ENCODE assay signal across 21 cellular contexts in genomic region chr7:66138994-66139752, GRCh38. TPM values are rescaled to one million over a fixed set of nuclear protein-coding genes. Genes with fewer than 3 reads are reported as not detected.
A peak's percentile ranks its signal among the peaks of the same experiment; 100 is the strongest.
DNase-seq lines count a peak whose midpoint lies in the region; ATAC-seq lines count a peak whose summit lies in the region.
"Had no signal": no experiment of that assay in that cellular context is flagged by ENCODE, and none has a peak within 500 bp of the region (broad histone marks: within the 10 kb centered on the region; RNA-seq: fewer than 3 reads in every experiment).

No MANE protein-coding gene starts in this region.

- ATAC-seq in central memory CD8-positive, alpha-beta T cell (replicated peaks; ENCODE audit: extremely low read depth, poor library complexity, severe bottlenecking), result no peak
- no peak for ATAC-seq in HG03457 (IDR thresholded peaks at IDR 0.05; ENCODE audit: unreplicated experiment)
- ATAC-seq: A549; natural killer cell treated with Interleukin-12 subunit alpha and Interleukin-12 subunit beta and Interleukin-15 and Interleukin-18, amount 100 ng/mL, for 72 hours; psoas muscle had no signal

- no peaks in the 10 kb centered on the region for H3K4me1 Mint-ChIP-seq in activated naive CD4-positive, alpha-beta T cell treated with anti-CD3 and anti-CD28 coated beads, Interleukin-2, amount 10 ng/mL, durations not matched to agents 7 days and 5 days
- peaks cover 8% of the 10 kb centered on the region for H3K4me1 Mint-ChIP-seq in central memory CD8-positive, alpha-beta T cell
- H3K4me1 Mint-ChIP-seq: H9 had no signal

- peaks cover 52% of the 10 kb centered on the region for H3K36me3 Mint-ChIP-seq in activated naive CD4-positive, alpha-beta T cell treated with anti-CD3 and anti-CD28 coated beads, Interleukin-2, amount 10 ng/mL, durations not matched to agents 7 days and 5 days
- H3K36me3 Mint-ChIP-seq in central memory CD8-positive, alpha-beta T cell (ENCODE audit: insufficient read depth), result peaks cover 73% of the 10 kb centered on the region

- CTCF ChIA-PET in activated naive CD4-positive, alpha-beta T cell treated with anti-CD3 and anti-CD28 coated beads, Interleukin-2, amount 10 ng/mL, durations not matched to agents 7 days and 5 days (lab: Charles Lee), result interaction anchor here (0.7 kb wide), 1 partner anchor 341 kb away, joined by 4 read pairs; no protein-coding TSS in a partner anchor

- H3K27me3 Mint-ChIP-seq in activated naive CD4-positive, alpha-beta T cell treated with anti-CD3 and anti-CD28 coated beads, Interleukin-2, amount 10 ng/mL, durations not matched to agents 7 days and 5 days, result no peaks in the 10 kb centered on the region
- no peaks in the 10 kb centered on the region for H3K27me3 Mint-ChIP-seq in central memory CD8-positive, alpha-beta T cell
- H3K27me3 Mint-ChIP-seq: natural killer cell treated with Interleukin-12 subunit alpha and Interleukin-12 subunit beta and Interleukin-15 and Interleukin-18, amount 100 ng/mL, for 72 hours had no signal

- DNase-seq in activated naive CD4-positive, alpha-beta T cell treated with anti-CD3 and anti-CD28 coated beads, Interleukin-2, amount 10 ng/mL, durations not matched to agents 7 days and 5 days, result no peak
- DNase-seq in activated naive CD4-positive, alpha-beta T cell (lab: John Stamatoyannopoulos, UW), result no peak
- peak; percentile 7 for DNase-seq in NCI-H226
- no peak for DNase-seq in central memory CD8-positive, alpha-beta T cell (ENCODE audit: low spot score in 2 of 2)
- DNase-seq in renal cortical epithelial cell (ENCODE audit: low read depth), result peak; percentile 29
- no peak for DNase-seq in COLO668 (lab: John Stamatoyannopoulos, UW; ENCODE audit: unreplicated experiment)
- DNase-seq in DMS79 (lab: John Stamatoyannopoulos, UW), result no peak
- DNase-seq: activated CD4-positive, alpha-beta T cell treated with anti-CD3 and anti-CD28 coated beads for 4 hours; COR-L47; glutamatergic neuron; H9; MG63; NCI-H187; psoas muscle; SIG-M5; stimulated activated naive CD4-positive, alpha-beta T cell treated with Interleukin-2 at 50 U/mL for 16 hours; T1000; upper lobe of left lung had no signal

- H3K27ac Mint-ChIP-seq in activated naive CD4-positive, alpha-beta T cell treated with anti-CD3 and anti-CD28 coated beads, Interleukin-2, amount 10 ng/mL, durations not matched to agents 7 days and 5 days, result peak overlapping the region; percentile 26
- peak overlapping the region; percentile 41 for H3K27ac Mint-ChIP-seq in central memory CD8-positive, alpha-beta T cell (ENCODE audit: low read depth)

- no peak overlapping the region for H3K4me3 Mint-ChIP-seq in activated naive CD4-positive, alpha-beta T cell treated with anti-CD3 and anti-CD28 coated beads, Interleukin-2, amount 10 ng/mL, durations not matched to agents 7 days and 5 days
- no peak overlapping the region for H3K4me3 Mint-ChIP-seq in central memory CD8-positive, alpha-beta T cell
- H3K4me3 Mint-ChIP-seq: H9; natural killer cell treated with Interleukin-12 subunit alpha and Interleukin-12 subunit beta and Interleukin-15 and Interleukin-18, amount 100 ng/mL, for 72 hours had no signal

- no peaks in the 10 kb centered on the region for H3K9me3 Mint-ChIP-seq in activated naive CD4-positive, alpha-beta T cell treated with anti-CD3 and anti-CD28 coated beads, Interleukin-2, amount 10 ng/mL, durations not matched to agents 7 days and 5 days
- H3K9me3 Mint-ChIP-seq in central memory CD8-positive, alpha-beta T cell, result no peaks in the 10 kb centered on the region
- H3K9me3 Mint-ChIP-seq: H9; natural killer cell treated with Interleukin-12 subunit alpha and Interleukin-12 subunit beta and Interleukin-15 and Interleukin-18, amount 100 ng/mL, for 72 hours had no signal

RNA-seq across cellular contexts. Expression of gene CRCP, which starts 24.5 kb away (rescaled TPM):
- 39.5 and 64.1 TPM in 2 replicates for total RNA-seq in renal cortical epithelial cell

Comparison
In these comparisons a context has a peak if more than half of its experiments do, and no peak if none do; other contexts are left out.
1. DNase-seq: peak in NCI-H226 (single experiment) and renal cortical epithelial cell (single experiment); none in activated naive CD4-positive, alpha-beta T cell treated with anti-CD3 and anti-CD28 coated beads, Interleukin-2, amount 10 ng/mL, durations not matched to agents 7 days and 5 days (single experiment), activated naive CD4-positive, alpha-beta T cell (0 of 4), central memory CD8-positive, alpha-beta T cell (0 of 2), COLO668 (single experiment) and DMS79 (single experiment).